ENCODE assay signal across 13 cellular contexts in genomic region chr7:143265017-143265693, GRCh38. TPM values are rescaled to one million over a fixed set of nuclear protein-coding genes. Genes with fewer than 3 reads are reported as not detected.
DNase-seq lines count a peak whose midpoint lies in the region; ATAC-seq and TF ChIP-seq lines count a peak whose summit lies in the region.
"Had no signal": no experiment of that assay in that cellular context is flagged by ENCODE, and none has a peak within 500 bp of the region (broad histone marks: within the 10 kb centered on the region; RNA-seq: fewer than 3 reads in every experiment).

No MANE protein-coding gene starts in this region.

- H3K36me3 ChIP-seq in uterus: no peaks in the 10 kb centered on the region

- no peaks in the 10 kb centered on the region for H3K27me3 Mint-ChIP-seq in activated CD4-positive, alpha-beta T cell treated with anti-CD3 and anti-CD28 coated beads for 36 hours

- H3K27ac ChIP-seq in dorsolateral prefrontal cortex (peak overlapping the region in 36 of 59 donors; percentile 2 to 94 (median 76)), uterus (no peak overlapping the region)

- H3K4me3 Mint-ChIP-seq in activated CD4-positive, alpha-beta T cell treated with anti-CD3 and anti-CD28 coated beads for 36 hours: peak overlapping the region; percentile 98

- DNase-seq in activated CD4-positive, alpha-beta T cell treated with anti-CD3 and anti-CD28 coated beads for 36 hours: peak; percentile 30
- no peak for DNase-seq in activated CD4-positive, alpha-beta T cell treated with anti-CD3 and anti-CD28 coated beads, Interleukin-2, amount 50 U/mL, for 4 hours
- DNase-seq in SK-MEL-5 (ENCODE audit: low read depth, low spot score) (peak; percentile 65), dorsolateral prefrontal cortex (peak in 1 of 10 donors; percentile 32), pons (ENCODE audit: low spot score) (peak; percentile 28), GM13977 (ENCODE audit: low spot score) (no peak), NCI-H1092 (lab: John Stamatoyannopoulos, UW) (no peak), uterus (no peak)
- DNase-seq: adrenal gland, KG1 had no signal

- in situ Hi-C loops in SK-MEL-5 (cut with HindIII; ENCODE audit: low pct_unique_long_range_greater_than_20kb, low sequenced_read_pairs): no loop called here
- in situ Hi-C loops in GM13977 (cut with MboI; ENCODE audit: low pct_unique_long_range_greater_than_20kb, low sequenced_read_pairs, unreplicated experiment): no loop called here

- no peaks in the 10 kb centered on the region for H3K27me3 ChIP-seq in dorsolateral prefrontal cortex
- H3K27me3 ChIP-seq in uterus: no peaks in the 10 kb centered on the region
- H3K27me3 ChIP-seq: adrenal gland had no signal

- no peaks in the 10 kb centered on the region for H3K9me3 ChIP-seq in uterus
- H3K9me3 ChIP-seq: adrenal gland had no signal

- TF ChIP-seq CTCF in dorsolateral prefrontal cortex (IDR thresholded peaks at IDR 0.05 in 54 of 56, conservative IDR thresholded peaks at IDR 0.05 in 2 of 56; ENCODE audit: low read depth in 1 of 56, partially characterized antibody in 56 of 56): no peak
- TF ChIP-seq CTCF in GM13977 (IDR thresholded peaks at IDR 0.05; ENCODE audit: extremely low read depth, insufficient read depth, missing control alignments): no peak
- no peak for TF ChIP-seq CTCF in uterus (IDR thresholded peaks at IDR 0.05)

- CTCF ChIA-PET in activated CD4-positive, alpha-beta T cell treated with anti-CD3 and anti-CD28 coated beads for 36 hours (lab: Charles Lee): interaction anchor here (1.3 to 2.9 kb wide), 4 partner anchors 15 to 42 kb away, joined by 3 to 16 read pairs (median 5); no protein-coding TSS in a partner anchor

- POLR2A ChIA-PET in activated CD4-positive, alpha-beta T cell treated with anti-CD3 and anti-CD28 coated beads for 36 hours (lab: Charles Lee): interaction anchor here (0.6 to 0.7 kb wide), 2 partner anchors 23 to 25 kb away, joined by 3 read pairs; partner anchors contain the start of gene CASP2

- no peak for ATAC-seq in activated CD4-positive, alpha-beta T cell treated with anti-CD3 and anti-CD28 coated beads for 36 hours

- intact Hi-C loops in activated CD4-positive, alpha-beta T cell treated with anti-CD3 and anti-CD28 coated beads for 36 hours (cut with DNase I, micrococcal nuclease): no loop called here
- intact Hi-C loops in dorsolateral prefrontal cortex (cut with DNase I) (no loop called here), uterus (cut with DNase I; ENCODE audit: low total_unique reads) (no loop called here)

- peaks cover 48% of the 10 kb centered on the region for H3K4me1 Mint-ChIP-seq in activated CD4-positive, alpha-beta T cell treated with anti-CD3 and anti-CD28 coated beads for 36 hours

- H3K9me3 Mint-ChIP-seq in activated CD4-positive, alpha-beta T cell treated with anti-CD3 and anti-CD28 coated beads for 36 hours (ENCODE audit: low read depth): no peaks in the 10 kb centered on the region

- no peak for TF ChIP-seq POLR2A in uterus (IDR thresholded peaks at IDR 0.05)

- H3K4me3 ChIP-seq in dorsolateral prefrontal cortex (peak overlapping the region in 26 of 59 donors; percentile 2 to 97 (median 85)), uterus (no peak overlapping the region)

- H3K4me1 ChIP-seq in uterus: no peaks in the 10 kb centered on the region

- peaks cover 55% of the 10 kb centered on the region for H3K36me3 Mint-ChIP-seq in activated CD4-positive, alpha-beta T cell treated with anti-CD3 and anti-CD28 coated beads for 36 hours (ENCODE audit: low read depth)

- H3K27ac Mint-ChIP-seq in activated CD4-positive, alpha-beta T cell treated with anti-CD3 and anti-CD28 coated beads for 36 hours: peak overlapping the region; percentile 98

RNA-seq across cellular contexts. Expression of gene GSTK1, which starts 1.9 kb away (rescaled TPM):
- total RNA-seq in activated CD4-positive, alpha-beta T cell treated with anti-CD3 and anti-CD28 coated beads for 36 hours: 100 to 1,000 TPM; 176 to 219 TPM
- total RNA-seq in SK-MEL-5 (2014; rRNA removed; shearing (Covaris generic)): 144 and 161 TPM in 2 replicates
- 189 and 200 TPM in 2 replicates for polyA plus RNA-seq in SK-MEL-5 (2015; cell fraction: cytosol; rRNA removed)
- polyA plus RNA-seq in SK-MEL-5 (2015; cell fraction: nucleus; rRNA removed): 511 and 657 TPM in 2 replicates
- total RNA-seq in dorsolateral prefrontal cortex: 100 to 1,000 TPM in 10 of 120 experiments, 10 to 100 TPM in 110; 60.1 to 106 (median 86.5) TPM
- total RNA-seq in uterus: 100 to 1,000 TPM in 1 of 4 donors, 10 to 100 TPM in 3; 58.2 to 173 (median 86.9) TPM

RNA-seq across cellular contexts. Expression of gene TMEM139, which starts 19.6 kb away (rescaled TPM):
- 1 to 10 TPM; 1.2 to 2.3 TPM for total RNA-seq in activated CD4-positive, alpha-beta T cell treated with anti-CD3 and anti-CD28 coated beads for 36 hours
- total RNA-seq in SK-MEL-5 (2014; rRNA removed; shearing (Covaris generic)): not detected in 2 replicates
- 0.37 and 0.39 TPM in 2 replicates for polyA plus RNA-seq in SK-MEL-5 (2015; cell fraction: cytosol; rRNA removed)
- polyA plus RNA-seq in SK-MEL-5 (2015; cell fraction: nucleus; rRNA removed): 1.5 TPM in 1 of 2 replicates, not detected in the other
- total RNA-seq in dorsolateral prefrontal cortex (10 to 100 TPM in 2 of 120 experiments, 1 to 10 TPM in 93, under 1 TPM in 21, not detected in 4; 0.32 to 13.2 (median 2.1) TPM), uterus (10 to 100 TPM in 1 of 4 donors, 1 to 10 TPM in 1, not detected in 2; 2.2 to 11.1 TPM)
- total RNA-seq: endothelial cell of umbilical vein, RPMI7951 had no signal

RNA-seq across cellular contexts. Expression of gene CASP2, which starts 23.0 kb away (rescaled TPM):
- 100 to 1,000 TPM in 1 of 2 experiments, 10 to 100 TPM in 1; 91.1 to 106 TPM for total RNA-seq in activated CD4-positive, alpha-beta T cell treated with anti-CD3 and anti-CD28 coated beads for 36 hours
- total RNA-seq in SK-MEL-5 (2014; rRNA removed; shearing (Covaris generic)): 11.8 and 14.4 TPM in 2 replicates
- 19.0 and 23.0 TPM in 2 replicates for polyA plus RNA-seq in SK-MEL-5 (2015; cell fraction: cytosol; rRNA removed)
- polyA plus RNA-seq in SK-MEL-5 (2015; cell fraction: nucleus; rRNA removed): 37.5 and 41.7 TPM in 2 replicates
- total RNA-seq in dorsolateral prefrontal cortex (10 to 100 TPM; 10.0 to 28.4 (median 18.1) TPM), uterus (10 to 100 TPM in 3 of 4 donors, 1 to 10 TPM in 1; 4.1 to 32.2 (median 24.5) TPM)

RNA-seq across cellular contexts. Expression of gene TAS2R40, which starts 43.3 kb away (rescaled TPM):
- not detected for total RNA-seq in activated CD4-positive, alpha-beta T cell treated with anti-CD3 and anti-CD28 coated beads for 36 hours
- total RNA-seq in SK-MEL-5 (2014; rRNA removed; shearing (Covaris generic)): not detected in 2 replicates
- not detected in 2 replicates for polyA plus RNA-seq in SK-MEL-5 (2015; cell fraction: cytosol; rRNA removed)
- polyA plus RNA-seq in SK-MEL-5 (2015; cell fraction: nucleus; rRNA removed): not detected in 2 replicates
- total RNA-seq in dorsolateral prefrontal cortex (not detected), uterus (not detected)
- total RNA-seq: A172, adrenal gland, endothelial cell of umbilical vein, RPMI7951 had no signal
- polyA plus RNA-seq: adrenal gland, endothelial cell of umbilical vein had no signal

RNA-seq across cellular contexts. Expression of gene CLCN1, which starts 50.8 kb away (rescaled TPM):
- total RNA-seq in activated CD4-positive, alpha-beta T cell treated with anti-CD3 and anti-CD28 coated beads for 36 hours: under 1 TPM; 0.07 to 0.09 TPM
- not detected in 2 replicates for total RNA-seq in SK-MEL-5 (2014; rRNA removed; shearing (Covaris generic))
- not detected in 2 replicates for polyA plus RNA-seq in SK-MEL-5 (2015; cell fraction: cytosol; rRNA removed)
- polyA plus RNA-seq in SK-MEL-5 (2015; cell fraction: nucleus; rRNA removed): not detected in 2 replicates
- total RNA-seq in dorsolateral prefrontal cortex (under 1 TPM in 20 of 120 experiments, not detected in 100; 0.10 to 0.43 (median 0.18) TPM), uterus (under 1 TPM in 2 of 4 donors, not detected in 2; 0.21 to 0.30 TPM)
- total RNA-seq: A172, endothelial cell of umbilical vein, RPMI7951 had no signal
- polyA plus RNA-seq: endothelial cell of umbilical vein had no signal

Comparison
In these comparisons a context has a peak if more than half of its experiments do, and no peak if none do; other contexts are left out.
1. DNase-seq: peak in activated CD4-positive, alpha-beta T cell treated with anti-CD3 and anti-CD28 coated beads for 36 hours (single experiment), SK-MEL-5 (single experiment) and pons (single experiment); none in activated CD4-positive, alpha-beta T cell treated with anti-CD3 and anti-CD28 coated beads, Interleukin-2, amount 50 U/mL, for 4 hours (0 of 2), GM13977 (single experiment), NCI-H1092 (single experiment) and uterus (0 of 2).
2. H3K27ac ChIP-seq: peak in dorsolateral prefrontal cortex (36 of 59); none in uterus (0 of 2).